In genomic region chr13:107295391-107296157, GRCh38 we compare ENCODE assay signal across 23 cellular contexts.
A peak's percentile ranks its signal among the peaks of the same experiment; 100 is the strongest.
DNase-seq lines count a peak whose midpoint lies in the region; ATAC-seq, FAIRE-seq and TF ChIP-seq lines count a peak whose summit lies in the region.
"Had no signal": no experiment of that assay in that cellular context is flagged by ENCODE, and none has a peak within 500 bp of the region (broad histone marks: within the 10 kb centered on the region; RNA-seq: fewer than 3 reads in every experiment).

No MANE protein-coding gene starts in this region.

- no peak overlapping the region for H3K23ac ChIP-seq in H1 (ENCODE audit: insufficient read length)

- in situ Hi-C loops in GM23248 (cut with MboI), result no loop called here

- H3K23me2 ChIP-seq in H1 (ENCODE audit: low read depth, low read length), result no peaks in the 10 kb centered on the region

- POLR2A ChIA-PET in H1 (lab: Charles Lee; ENCODE audit: partially characterized antibody) (no interaction called here), RWPE1 (lab: Yijun Ruan, JAX; ENCODE audit: low non-redundant PET) (no interaction called here)

- no peak overlapping the region for H4K91ac ChIP-seq in H1 (replicated peaks; ENCODE audit: insufficient read length, low read length)

- H4K5ac ChIP-seq in H1 (ENCODE audit: insufficient read length, low read depth, low read length), result no peak overlapping the region

- no peaks in the 10 kb centered on the region for H3K27me3 ChIP-seq in GM23248 (replicated peaks; ENCODE audit: insufficient read depth)
- H3K27me3 ChIP-seq in H1 (replicated peaks in 1 of 4; ENCODE audit: control insufficient read depth in 3 of 4, extremely low read depth in 1 of 4, insufficient read depth in 3 of 4, low read length in 3 of 4), result no peaks in the 10 kb centered on the region
- H3K27me3 ChIP-seq: BE2C had no signal

- TF ChIP-seq EP300 in H1 (IDR thresholded peaks at IDR 0.05; ENCODE audit: borderline replicate concordance in 1 of 2, low read depth in 2 of 2, low read length in 2 of 2), result no peak

- H3K4me1 ChIP-seq in GM23248 (ENCODE audit: insufficient read depth) (peaks cover 16% of the 10 kb centered on the region), H1 (replicated peaks in 1 of 4; ENCODE audit: control insufficient read depth in 3 of 4, insufficient read depth in 4 of 4, low read length in 3 of 4) (peaks cover 0 to 3% (median 0%) of the 10 kb centered on the region in 4 experiments; a peak in 1 of 7 replicates)
- H3K4me1 ChIP-seq: HAP-1 had no signal

- no peak overlapping the region for H3K56ac ChIP-seq in H1 (replicated peaks; ENCODE audit: insufficient read length, low read depth, low read length)

- H2BK120ac ChIP-seq in H1 (replicated peaks; ENCODE audit: low read depth, low read length), result no peak overlapping the region

- no peaks in the 10 kb centered on the region for H3K9me3 ChIP-seq in GM23248 (ENCODE audit: low read depth)
- H3K9me3 ChIP-seq in H1 (ENCODE audit: insufficient read depth in 2 of 2, low read depth in 1 of 2, low read length in 1 of 2), result no peaks in the 10 kb centered on the region
- H3K9me3 ChIP-seq: BE2C, HAP-1 had no signal

- DNase-seq in GM23248 (peak; percentile 28), H1 (ENCODE audit: low read depth in 1 of 2, low spot score in 2 of 2) (no peak), iris pigment epithelial cell (ENCODE audit: low read depth) (peak; percentile 28), RWPE1 (ENCODE audit: low spot score) (no peak), SIG-M5 treated with dmso at 0.1 percent for 504 hours (lab: John Stamatoyannopoulos, UW; ENCODE audit: unreplicated experiment) (no peak)
- DNase-seq: 8988T; BE2C; C1 segment of cervical spinal cord; CD4-positive, CD25-positive, alpha-beta regulatory T cell; CD8-positive, alpha-beta memory T cell; COR-L47; DMS 273 treated with DMSO at 0.1 percent for 48 hours; DMS53; DND-41; EL; GOT3 had no signal

- H3K36me3 ChIP-seq in GM23248 (ENCODE audit: low read depth) (no peaks in the 10 kb centered on the region), H1 (ENCODE audit: control insufficient read depth in 2 of 4, insufficient read depth in 4 of 4, low read length in 3 of 4) (no peaks in the 10 kb centered on the region)
- H3K36me3 ChIP-seq: BE2C, HAP-1 had no signal

- no peak for TF ChIP-seq RAD21 in H1 (IDR thresholded peaks at IDR 0.05 in 1 of 2, conservative IDR thresholded peaks at IDR 0.05 in 1 of 2; ENCODE audit: low read depth in 2 of 2, low read length in 2 of 2)

- ATAC-seq in SK-N-SH treated with all-trans-retinoic acid at 6 μM for 48 hours (peak; percentile 70), GM19463 (IDR thresholded peaks at IDR 0.05; ENCODE audit: unreplicated experiment) (no peak), GM21786 (IDR thresholded peaks at IDR 0.05; ENCODE audit: unreplicated experiment) (no peak)
- ATAC-seq: GM12878, K562 had no signal

- TF ChIP-seq CTCF in H1 (IDR thresholded peaks at IDR 0.05; ENCODE audit: control extremely low read depth in 1 of 3, insufficient read depth in 1 of 3, low read depth in 1 of 3, low read length in 3 of 3), result no peak
- TF ChIP-seq CTCF in RWPE1 (conservative IDR thresholded peaks at IDR 0.05; ENCODE audit: low read depth), result no peak

- H3K4me2 ChIP-seq in GM23248 (ENCODE audit: unreplicated experiment), result no peak overlapping the region
- no peak overlapping the region for H3K4me2 ChIP-seq in H1 (ENCODE audit: insufficient read depth in 1 of 2, low read depth in 2 of 2, low read length in 2 of 2)

- H2AK5ac ChIP-seq in H1 (ENCODE audit: low read depth, low read length), result no peak overlapping the region

- peak overlapping the region; percentile 40; the same call in 1 of the 2 replicates for H2BK15ac ChIP-seq in H1 (ENCODE audit: low read length)

- no peaks in the 10 kb centered on the region for H3K79me1 ChIP-seq in H1 (ENCODE audit: low read depth, low read length)

- no peak overlapping the region for H2BK20ac ChIP-seq in H1 (ENCODE audit: low read length)

- no peaks in the 10 kb centered on the region for H4K20me1 ChIP-seq in GM23248 (ENCODE audit: insufficient read depth)
- H4K20me1 ChIP-seq in H1 (replicated peaks in 1 of 2; ENCODE audit: control insufficient read depth in 1 of 2, insufficient read depth in 2 of 2, low read length in 2 of 2), result no peaks in the 10 kb centered on the region

- FAIRE-seq in H1 (lab: Jason Lieb, UNC), result no peak
- FAIRE-seq: GM12878, K562 had no signal

- no peaks in the 10 kb centered on the region for H3K79me2 ChIP-seq in GM23248 (ENCODE audit: insufficient read depth)
- H3K79me2 ChIP-seq in H1 (ENCODE audit: control insufficient read depth in 1 of 2, insufficient read depth in 2 of 2, low read length in 2 of 2), result no peaks in the 10 kb centered on the region

- H2AFZ ChIP-seq in GM23248, result no peak overlapping the region
- no peak overlapping the region for H2AFZ ChIP-seq in H1 (ENCODE audit: low read length)

- H3K18ac ChIP-seq in H1 (ENCODE audit: extremely low read depth, low read length), result no peak overlapping the region

- H2BK5ac ChIP-seq in H1 (ENCODE audit: low read depth, low read length), result no peak overlapping the region

- H3K4me3 ChIP-seq in GM23248, result no peak overlapping the region
- H3K4me3 ChIP-seq in H1 (ENCODE audit: extremely low read depth in 1 of 4, insufficient read depth in 2 of 4, low read depth in 3 of 4, low read length in 4 of 4), result no peak overlapping the region
- H3K4me3 ChIP-seq: GM12878, HAP-1, K562 had no signal

- no peak overlapping the region for H2BK12ac ChIP-seq in H1 (ENCODE audit: low read depth, low read length)

- H3K9ac ChIP-seq in GM23248, result no peak overlapping the region
- no peak overlapping the region for H3K9ac ChIP-seq in H1 (replicated peaks in 1 of 4; ENCODE audit: extremely low read depth in 1 of 4, low read depth in 3 of 4, low read length in 3 of 4)

- no peaks in the 10 kb centered on the region for H3K9me2 ChIP-seq in GM23248 (ENCODE audit: insufficient read depth)

- H4K8ac ChIP-seq in H1 (ENCODE audit: extremely low read depth, insufficient read depth, low read length), result no peak overlapping the region

- H3K27ac ChIP-seq in GM23248, result no peak overlapping the region
- H3K27ac ChIP-seq in H1 (ENCODE audit: low read depth, low read length), result no peak overlapping the region
- H3K27ac ChIP-seq in RWPE1, result no peak overlapping the region
- H3K27ac ChIP-seq: HL-60 had no signal

- 42 to 51% methylated on average over 3 of the region's 3 CpGs for WGBS in GM23248 (ENCODE audit: low coverage in 1 of 2, low lambda C conversion rate in 2 of 2, missing lambda C conversion rate in 2 of 2), 2 experiments
- WGBS in H1 (ENCODE audit: extremely low coverage in 1 of 2, insufficient coverage in 1 of 2, insufficient read length in 1 of 2, insufficient replicate concordance in 2 of 2, low coverage in 1 of 2, low lambda C conversion rate in 2 of 2, missing lambda C conversion rate in 1 of 2), 2 experiments, result 90% methylated on average over 3 of the region's 3 CpGs; no CpG with 5 or more reads in 1 of the 2 experiments

- TF ChIP-seq POLR2A in H1 (IDR thresholded peaks at IDR 0.05; ENCODE audit: control extremely low read depth in 1 of 2, low read depth in 2 of 2, low read length in 2 of 2), result no peak

- CTCF ChIA-PET in H1 (lab: Charles Lee; ENCODE audit: partially characterized antibody) (interaction anchor here (0.8 to 2.1 kb wide), 4 partner anchors 30 to 816 kb away, joined by 3 to 7 read pairs (median 3); no protein-coding TSS in a partner anchor), RWPE1 (lab: Yijun Ruan, JAX) (no interaction called here)

- H3F3A ChIP-seq in GM23248 (ENCODE audit: insufficient read depth), result no peaks in the 10 kb centered on the region

- no peak overlapping the region for H3K4ac ChIP-seq in H1 (replicated peaks; ENCODE audit: insufficient read length, low read depth, low read length)

- no peak overlapping the region for H3K14ac ChIP-seq in H1 (ENCODE audit: insufficient read length)

TF ChIP-seq in SK-N-SH treated with all-trans-retinoic acid at 6 μM for 48 hours, 23 proteins besides CTCF, POLR2A, EP300 and RAD21 (continues in another document):
- peak; percentile 83 for TF ChIP-seq ISL1 (CRISPR knock-in tag; IDR thresholded peaks at IDR 0.05)

TF ChIP-seq in H1, 55 proteins besides CTCF, POLR2A, EP300 and RAD21:
- no peak for TF ChIP-seq MAFK (IDR thresholded peaks at IDR 0.05; ENCODE audit: low read depth, low read length)
- no peak for TF ChIP-seq HDAC2 (IDR thresholded peaks at IDR 0.05; ENCODE audit: borderline replicate concordance in 1 of 2, low read depth in 2 of 2, low read length in 2 of 2)
- no peak for TF ChIP-seq PHF8 (conservative IDR thresholded peaks at IDR 0.05; ENCODE audit: low read depth, low read length)
- no peak for TF ChIP-seq NANOG (IDR thresholded peaks at IDR 0.05; ENCODE audit: insufficient read depth, low read depth, low read length, poor library complexity, severe bottlenecking)
- no peak for TF ChIP-seq BCL11A (IDR thresholded peaks at IDR 0.05; ENCODE audit: low read depth in 2 of 2, low read length in 2 of 2)
- TF ChIP-seq RNF2 (IDR thresholded peaks at IDR 0.05; ENCODE audit: borderline replicate concordance, low read depth, low read length, missing control alignments, poor library complexity, severe bottlenecking), result no peak
- TF ChIP-seq EZH2 (IDR thresholded peaks at IDR 0.05; ENCODE audit: low read depth, low read length, severe bottlenecking), result no peak
- no peak for TF ChIP-seq TCF12 (IDR thresholded peaks at IDR 0.05; ENCODE audit: low read depth, low read length)
- no peak for TF ChIP-seq CTBP2 (IDR thresholded peaks at IDR 0.05; ENCODE audit: borderline replicate concordance, insufficient read depth, insufficient read length, low read length)

Comparison
In these comparisons a context has a peak if more than half of its experiments do, and no peak if none do; other contexts are left out.
1. DNase-seq: peak in GM23248 (single experiment) and iris pigment epithelial cell (single experiment); none in H1 (0 of 2), RWPE1 (single experiment) and SIG-M5 treated with dmso at 0.1 percent for 504 hours (single experiment).